ENCODE assay signal across 8 cellular contexts in genomic region chr6:122400467-122401089, GRCh38. TPM values are rescaled to one million over a fixed set of nuclear protein-coding genes. Genes with fewer than 3 reads are reported as not detected.
DNase-seq lines count a peak whose midpoint lies in the region; TF ChIP-seq lines count a peak whose summit lies in the region.

No MANE protein-coding gene starts in this region.

- peak overlapping the region; percentile 92 for H3K4me3 ChIP-seq in AG04449 (ENCODE audit: low read depth, low read length)
- peak overlapping the region; percentile 80 for H3K4me3 ChIP-seq in HEK293 (ENCODE audit: low read depth, low read length)
- H3K4me3 ChIP-seq in astrocyte of the spinal cord (ENCODE audit: low read depth, low read length), result peak overlapping the region; percentile 69
- H3K4me3 ChIP-seq in mesodermal cell (ENCODE audit: extremely low read depth, insufficient read depth, low read length, poor library complexity, severe bottlenecking), result peak overlapping the region; percentile 78

- POLR2A ChIA-PET in AG04449 (lab: Yijun Ruan, JAX), result no interaction called here
- POLR2A ChIA-PET in HEK293 (lab: Yijun Ruan, JAX), result no interaction called here

- H3K4me1 ChIP-seq in HEK293 (ENCODE audit: control insufficient read depth, insufficient read depth, low read length) (peaks cover 26% of the 10 kb centered on the region), mesodermal cell (ENCODE audit: control insufficient read depth, insufficient read depth, low read length, poor library complexity, severe bottlenecking) (peaks cover 3% of the 10 kb centered on the region)

- in situ Hi-C loops in astrocyte of the spinal cord (cut with HindIII; ENCODE audit: low sequenced_read_pairs), result no loop called here

- H3K9me3 ChIP-seq in HEK293 (ENCODE audit: control insufficient read depth, insufficient read depth, low read depth, low read length) (no peaks in the 10 kb centered on the region), mesodermal cell (ENCODE audit: control insufficient read depth, low read length) (no peaks in the 10 kb centered on the region)

- H3K27ac ChIP-seq in HEK293 (ENCODE audit: extremely low read depth, low read depth, low read length) (no peak overlapping the region), mesodermal cell (ENCODE audit: low read depth, low read length, severe bottlenecking) (no peak overlapping the region)

- H3K36me3 ChIP-seq in HEK293 (ENCODE audit: control insufficient read depth in 2 of 2, insufficient read depth in 1 of 2, low read length in 2 of 2), result peaks cover 0 to 2% of the 10 kb centered on the region in 2 experiments; a peak in 2 of 3 replicates
- peaks cover 4% of the 10 kb centered on the region for H3K36me3 ChIP-seq in mesodermal cell (ENCODE audit: control insufficient read depth, insufficient read depth, low read length)

- 35 to 52% methylated on average over 2 of the region's 4 CpGs for WGBS in mesodermal cell (ENCODE audit: insufficient coverage in 2 of 2), 2 experiments

- no peak for TF ChIP-seq CTCF in AG04449 (IDR thresholded peaks at IDR 0.05; ENCODE audit: insufficient read depth, low read length, missing control alignments)
- no peak for TF ChIP-seq CTCF in HEK293 (tag by site-specific recombination; IDR thresholded peaks at IDR 0.05)
- no peak for TF ChIP-seq CTCF in astrocyte of the spinal cord (IDR thresholded peaks at IDR 0.05; ENCODE audit: low read depth, low read length)

- DNase-seq in AG04449 (ENCODE audit: low read depth, low spot score), result no peak
- DNase-seq in astrocyte of the spinal cord (ENCODE audit: low read depth, low spot score), result no peak
- no peak for DNase-seq in stimulated activated naive CD4-positive, alpha-beta T cell treated with Interleukin-2 at 50 U/mL for 16 hours (lab: John Stamatoyannopoulos, UW)
- DNase-seq in islet precursor cell, result no peak
- DNase-seq in NCI-H1048 (lab: John Stamatoyannopoulos, UW), result no peak
- DNase-seq in GDM1 (lab: John Stamatoyannopoulos, UW), result no peak

- CTCF ChIA-PET in AG04449 (lab: Yijun Ruan, JAX), result interaction anchor here (1.2 to 1.7 kb wide), 3 partner anchors 89 to 131 kb away, joined by 3 to 4 read pairs (median 4); no protein-coding TSS in a partner anchor
- CTCF ChIA-PET in HEK293 (lab: Yijun Ruan, JAX), result interaction anchor here (1.1 kb wide), 1 partner anchor 970 kb away, joined by 3 read pairs; no protein-coding TSS in a partner anchor

TF ChIP-seq in HEK293, 187 proteins besides CTCF, POLR2A, EP300 and RAD21:
- no peak for TF ChIP-seq GLI4 (tag by site-specific recombination; IDR thresholded peaks at IDR 0.05)
- peak; percentile 76; the same call in 1 of the 2 replicates for TF ChIP-seq ZNF664 (tag by site-specific recombination; IDR thresholded peaks at IDR 0.05)
- TF ChIP-seq, protein P1, sequence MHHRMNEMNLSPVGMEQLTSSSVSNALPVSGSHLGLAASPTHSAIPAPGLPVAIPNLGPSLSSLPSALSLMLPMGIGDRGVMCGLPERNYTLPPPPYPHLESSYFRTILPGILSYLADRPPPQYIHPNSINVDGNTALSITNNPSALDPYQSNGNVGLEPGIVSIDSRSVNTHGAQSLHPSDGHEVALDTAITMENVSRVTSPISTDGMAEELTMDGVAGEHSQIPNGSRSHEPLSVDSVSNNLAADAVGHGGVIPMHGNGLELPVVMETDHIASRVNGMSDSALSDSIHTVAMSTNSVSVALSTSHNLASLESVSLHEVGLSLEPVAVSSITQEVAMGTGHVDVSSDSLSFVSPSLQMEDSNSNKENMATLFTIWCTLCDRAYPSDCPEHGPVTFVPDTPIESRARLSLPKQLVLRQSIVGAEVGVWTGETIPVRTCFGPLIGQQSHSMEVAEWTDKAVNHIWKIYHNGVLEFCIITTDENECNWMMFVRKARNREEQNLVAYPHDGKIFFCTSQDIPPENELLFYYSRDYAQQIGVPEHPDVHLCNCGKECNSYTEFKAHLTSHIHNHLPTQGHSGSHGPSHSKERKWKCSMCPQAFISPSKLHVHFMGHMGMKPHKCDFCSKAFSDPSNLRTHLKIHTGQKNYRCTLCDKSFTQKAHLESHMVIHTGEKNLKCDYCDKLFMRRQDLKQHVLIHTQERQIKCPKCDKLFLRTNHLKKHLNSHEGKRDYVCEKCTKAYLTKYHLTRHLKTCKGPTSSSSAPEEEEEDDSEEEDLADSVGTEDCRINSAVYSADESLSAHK (tag by site-specific recombination; IDR thresholded peaks at IDR 0.05), result no peak
- 0 out of 2 replicates have a peak, but pooled peaks have one; percentile 26 for TF ChIP-seq SCRT1 (tag by site-specific recombination; IDR thresholded peaks at IDR 0.05; ENCODE audit: borderline replicate concordance)
- TF ChIP-seq ZNF37A (tag by site-specific recombination; IDR thresholded peaks at IDR 0.05), result no peak
- peak; percentile 71 for TF ChIP-seq PRDM1 (tag by site-specific recombination; IDR thresholded peaks at IDR 0.05)
- TF ChIP-seq SP7 (tag by site-specific recombination; IDR thresholded peaks at IDR 0.05), result no peak
- peak; percentile 22; the same call in 1 of the 2 replicates for TF ChIP-seq SCRT2 (tag by site-specific recombination; IDR thresholded peaks at IDR 0.05)
TF ChIP-seq in HEK293: peak in this region for 4.

RNA-seq across cellular contexts. Expression of gene HSF2, which starts 1.1 kb away (rescaled TPM):
- polyA plus RNA-seq in mesodermal cell (2013, experiment 1 of 2), result 29.7 TPM
- polyA plus RNA-seq in mesodermal cell (2013, experiment 2 of 2), result 26.6 TPM
